ENCODE assay signal across 8 cellular contexts in genomic region chr7:44081266-44081748, GRCh38. TPM values are rescaled to one million over a fixed set of nuclear protein-coding genes. Genes with fewer than 3 reads are reported as not detected.
DNase-seq lines count a peak whose midpoint lies in the region; ATAC-seq, FAIRE-seq and TF ChIP-seq lines count a peak whose summit lies in the region.

No MANE protein-coding gene starts in this region.

- no peaks in the 10 kb centered on the region for H3K9me3 Mint-ChIP-seq in activated naive CD4-positive, alpha-beta T cell treated with anti-CD3 and anti-CD28 coated beads for 36 hours
- no peaks in the 10 kb centered on the region for H3K9me3 Mint-ChIP-seq in activated T-cell treated with anti-CD3 and anti-CD28 coated beads, Interleukin-2, amount 50 U/mL, for 24 hours
- H3K9me3 Mint-ChIP-seq in type B pancreatic cell = no peaks in the 10 kb centered on the region

- CTCF ChIA-PET in activated naive CD4-positive, alpha-beta T cell treated with anti-CD3 and anti-CD28 coated beads for 36 hours (lab: Charles Lee) = interaction anchor here (0.6 to 1.5 kb wide), 9 partner anchors 9 to 159 kb away, joined by 3 to 7 read pairs (median 3); no protein-coding TSS in a partner anchor

- no peaks in the 10 kb centered on the region for H3K79me2 ChIP-seq in keratinocyte (ENCODE audit: control insufficient read depth, insufficient read depth, low read length)

- intact Hi-C loops in activated naive CD4-positive, alpha-beta T cell treated with anti-CD3 and anti-CD28 coated beads for 36 hours (cut with micrococcal nuclease) = loop anchor here (1.0 to 5.0 kb wide), 4 partner anchors 37 to 491 kb away; partner anchors contain the start of genes DBNL, DDX56, POLD2 and UBE2D4

- H3K9me3 ChIP-seq in keratinocyte (ENCODE audit: control insufficient read depth, low read depth, low read length) = no peaks in the 10 kb centered on the region

- H4K20me1 ChIP-seq in keratinocyte (ENCODE audit: control insufficient read depth, extremely low read depth, insufficient read depth, low read length) = no peaks in the 10 kb centered on the region

- dilution Hi-C loops in keratinocyte (cut with MboI; ENCODE audit: extremely low pct_ligation_motif_present, low sequenced_read_pairs) = no loop called here

- ATAC-seq in GM19351 (IDR thresholded peaks at IDR 0.05; ENCODE audit: unreplicated experiment) (no peak), HG02970 (IDR thresholded peaks at IDR 0.05; ENCODE audit: low FRiP score, unreplicated experiment) (no peak)

- peak overlapping the region; percentile 77 for H3K4me2 ChIP-seq in keratinocyte (ENCODE audit: control insufficient read depth, extremely low read depth, insufficient read depth, low read depth, low read length)

- H3K4me3 Mint-ChIP-seq in activated naive CD4-positive, alpha-beta T cell treated with anti-CD3 and anti-CD28 coated beads for 36 hours = peak overlapping the region; percentile 79
- H3K4me3 Mint-ChIP-seq in activated T-cell treated with anti-CD3 and anti-CD28 coated beads, Interleukin-2, amount 50 U/mL, for 24 hours = peak overlapping the region; percentile 87
- peak overlapping the region; percentile 91 for H3K4me3 Mint-ChIP-seq in type B pancreatic cell

- no peak for TF ChIP-seq CTCF in keratinocyte (optimal IDR thresholded peaks at IDR 0.05 in 1 of 3, IDR thresholded peaks at IDR 0.05 in 1 of 3, conservative IDR thresholded peaks at IDR 0.05 in 1 of 3; ENCODE audit: extremely low read depth in 1 of 3, insufficient read depth in 2 of 3, low read length in 3 of 3)
- no peak for TF ChIP-seq CTCF in type B pancreatic cell (conservative IDR thresholded peaks at IDR 0.05)

- H3K4me3 ChIP-seq in keratinocyte (ENCODE audit: control insufficient read depth in 2 of 3, extremely low read depth in 1 of 3, insufficient read depth in 2 of 3, low read depth in 1 of 3, low read length in 3 of 3) = peak overlapping the region; percentile 49 to 81 (median 78)

- H3K4me1 ChIP-seq in keratinocyte (ENCODE audit: control insufficient read depth, extremely low read depth, insufficient read depth, low read length) = peaks cover 3% of the 10 kb centered on the region

- H3K9me1 ChIP-seq in keratinocyte (ENCODE audit: control insufficient read depth, extremely low read depth, insufficient read depth, low read length) = no peaks in the 10 kb centered on the region

- peaks cover 32% of the 10 kb centered on the region for H3K4me1 Mint-ChIP-seq in activated naive CD4-positive, alpha-beta T cell treated with anti-CD3 and anti-CD28 coated beads for 36 hours (ENCODE audit: low read depth)
- peaks cover 53% of the 10 kb centered on the region for H3K4me1 Mint-ChIP-seq in activated T-cell treated with anti-CD3 and anti-CD28 coated beads, Interleukin-2, amount 50 U/mL, for 24 hours (ENCODE audit: low read depth)
- H3K4me1 Mint-ChIP-seq in type B pancreatic cell (ENCODE audit: unreplicated experiment) = peaks cover 7% of the 10 kb centered on the region

- peaks cover 6 to 25% of the 10 kb centered on the region in 2 experiments for H3K36me3 ChIP-seq in keratinocyte (ENCODE audit: control insufficient read depth in 2 of 2, extremely low read depth in 1 of 2, insufficient read depth in 2 of 2, low read length in 2 of 2)

- H3K27me3 Mint-ChIP-seq in activated naive CD4-positive, alpha-beta T cell treated with anti-CD3 and anti-CD28 coated beads for 36 hours (ENCODE audit: low read depth) = no peaks in the 10 kb centered on the region
- no peaks in the 10 kb centered on the region for H3K27me3 Mint-ChIP-seq in activated T-cell treated with anti-CD3 and anti-CD28 coated beads, Interleukin-2, amount 50 U/mL, for 24 hours
- H3K27me3 Mint-ChIP-seq in type B pancreatic cell = no peaks in the 10 kb centered on the region

- H3K36me3 Mint-ChIP-seq in activated naive CD4-positive, alpha-beta T cell treated with anti-CD3 and anti-CD28 coated beads for 36 hours (ENCODE audit: low read depth) = peaks cover 27% of the 10 kb centered on the region
- peaks cover 59% of the 10 kb centered on the region for H3K36me3 Mint-ChIP-seq in activated T-cell treated with anti-CD3 and anti-CD28 coated beads, Interleukin-2, amount 50 U/mL, for 24 hours (ENCODE audit: low read depth)
- no peaks in the 10 kb centered on the region for H3K36me3 Mint-ChIP-seq in type B pancreatic cell

- H3K27me3 ChIP-seq in keratinocyte (ENCODE audit: control insufficient read depth, extremely low read depth, insufficient read depth, low read length) = no peaks in the 10 kb centered on the region

- H2AFZ ChIP-seq in keratinocyte (ENCODE audit: control insufficient read depth, low read length) = no peak overlapping the region

- no peak overlapping the region for H3K9ac ChIP-seq in keratinocyte (ENCODE audit: control insufficient read depth, extremely low read depth, insufficient read depth, low read length)

- no peak overlapping the region for H3K27ac ChIP-seq in keratinocyte (ENCODE audit: control insufficient read depth, insufficient read depth, low read length)

- peak overlapping the region; percentile 93 for H3K27ac Mint-ChIP-seq in activated naive CD4-positive, alpha-beta T cell treated with anti-CD3 and anti-CD28 coated beads for 36 hours
- peak overlapping the region; percentile 92 for H3K27ac Mint-ChIP-seq in activated T-cell treated with anti-CD3 and anti-CD28 coated beads, Interleukin-2, amount 50 U/mL, for 24 hours
- H3K27ac Mint-ChIP-seq in type B pancreatic cell = no peak overlapping the region

- no peak for FAIRE-seq in keratinocyte (lab: Jason Lieb, UNC)

- DNase-seq in activated naive CD4-positive, alpha-beta T cell treated with anti-CD3 and anti-CD28 coated beads for 36 hours = peak; percentile 57
- no peak for DNase-seq in activated naive CD4-positive, alpha-beta T cell treated with anti-CD3 and anti-CD28 coated beads, Interleukin-2, amount 50 U/mL, for 16 hours
- DNase-seq in activated T-cell treated with anti-CD3 and anti-CD28 coated beads, Interleukin-2, amount 50 U/mL, for 24 hours = peak; percentile 64
- DNase-seq in keratinocyte (ENCODE audit: low read depth, low spot score) = no peak
- DNase-seq in type B pancreatic cell (ENCODE audit: extremely low spot score, unreplicated experiment) = no peak
- no peak for DNase-seq in UCSD-AML1 (lab: John Stamatoyannopoulos, UW; ENCODE audit: unreplicated experiment)

RNA-seq across cellular contexts. Expression of gene POLM, which starts 1.0 kb away (rescaled TPM):
- 10 to 100 TPM; 27.1 to 29.4 TPM for total RNA-seq in activated naive CD4-positive, alpha-beta T cell treated with anti-CD3 and anti-CD28 coated beads for 36 hours
- polyA plus RNA-seq in keratinocyte = 4.7 to 5.9 TPM (median 4.8 TPM) in 3 replicates
- 6.3 TPM for polyA plus RNA-seq in keratinocyte (2011; ENCODE audit: low read depth)
- 1.9 and 2.5 TPM in 2 replicates for polyA plus RNA-seq in keratinocyte (2011; cell fraction: cytosol; rRNA removed)
- polyA plus RNA-seq in keratinocyte (2011; cell fraction: nucleus; rRNA removed) = 18.7 and 21.0 TPM in 2 replicates
- 5.4 and 6.7 TPM in 2 replicates for polyA plus RNA-seq in keratinocyte (2012; ENCODE audit: low replicate concordance)
- 5.9 to 6.6 TPM (median 6.6 TPM) in 3 replicates for polyA minus RNA-seq in keratinocyte
- 3.3 TPM for polyA minus RNA-seq in keratinocyte (2011; cell fraction: cytosol; rRNA and poly(A)+ RNA removed)
- polyA minus RNA-seq in keratinocyte (2011; cell fraction: nucleus; rRNA and poly(A)+ RNA removed) = 8.0 and 9.4 TPM in 2 replicates
- 25.2 and 27.2 TPM in 2 replicates for total RNA-seq in type B pancreatic cell (ENCODE audit: low replicate concordance)

RNA-seq across cellular contexts. Expression of gene PGAM2, which starts 15.9 kb away (rescaled TPM):
- under 1 TPM in 1 of 2 experiments, not detected in 1; 0.24 TPM for total RNA-seq in activated naive CD4-positive, alpha-beta T cell treated with anti-CD3 and anti-CD28 coated beads for 36 hours
- polyA plus RNA-seq in keratinocyte = not detected in 3 replicates
- polyA plus RNA-seq in keratinocyte (2011; ENCODE audit: low read depth) = not detected
- polyA plus RNA-seq in keratinocyte (2011; cell fraction: cytosol; rRNA removed) = not detected in 2 replicates
- polyA plus RNA-seq in keratinocyte (2011; cell fraction: nucleus; rRNA removed) = not detected in 2 replicates
- polyA plus RNA-seq in keratinocyte (2012; ENCODE audit: low replicate concordance) = 0.30 TPM in 1 of 2 replicates, not detected in the other
- not detected in 3 replicates for polyA minus RNA-seq in keratinocyte
- not detected for polyA minus RNA-seq in keratinocyte (2011; cell fraction: cytosol; rRNA and poly(A)+ RNA removed)
- polyA minus RNA-seq in keratinocyte (2011; cell fraction: nucleus; rRNA and poly(A)+ RNA removed) = not detected in 2 replicates
- 0.57 and 0.72 TPM in 2 replicates for total RNA-seq in type B pancreatic cell (ENCODE audit: low replicate concordance)

RNA-seq across cellular contexts. Expression of gene AEBP1, which starts 22.8 kb away (rescaled TPM):
- 10 to 100 TPM; 10.1 to 10.8 TPM for total RNA-seq in activated naive CD4-positive, alpha-beta T cell treated with anti-CD3 and anti-CD28 coated beads for 36 hours
- polyA plus RNA-seq in keratinocyte = 0.03 to 0.18 TPM (median 0.03 TPM) in 3 replicates
- 0.27 TPM for polyA plus RNA-seq in keratinocyte (2011; ENCODE audit: low read depth)
- 0.06 and 0.08 TPM in 2 replicates for polyA plus RNA-seq in keratinocyte (2011; cell fraction: cytosol; rRNA removed)
- polyA plus RNA-seq in keratinocyte (2011; cell fraction: nucleus; rRNA removed) = 0.14 and 0.25 TPM in 2 replicates
- 0.24 and 0.34 TPM in 2 replicates for polyA plus RNA-seq in keratinocyte (2012; ENCODE audit: low replicate concordance)
- polyA minus RNA-seq in keratinocyte = 0.06 to 0.13 TPM in 2 of 3 replicates, not detected in the other
- polyA minus RNA-seq in keratinocyte (2011; cell fraction: cytosol; rRNA and poly(A)+ RNA removed) = not detected
- polyA minus RNA-seq in keratinocyte (2011; cell fraction: nucleus; rRNA and poly(A)+ RNA removed) = 0.16 TPM in 1 of 2 replicates, not detected in the other
- 5.0 and 64.1 TPM in 2 replicates for total RNA-seq in type B pancreatic cell (ENCODE audit: low replicate concordance)

RNA-seq across cellular contexts. Expression of gene DBNL, which starts 36.8 kb away (rescaled TPM):
- 10 to 100 TPM; 82.3 TPM for total RNA-seq in activated naive CD4-positive, alpha-beta T cell treated with anti-CD3 and anti-CD28 coated beads for 36 hours
- polyA plus RNA-seq in keratinocyte = 76.1 to 107 TPM (median 88.4 TPM) in 3 replicates
- polyA plus RNA-seq in keratinocyte (2011; ENCODE audit: low read depth) = 29.4 TPM
- polyA plus RNA-seq in keratinocyte (2011; cell fraction: cytosol; rRNA removed) = 77.6 and 112 TPM in 2 replicates
- 116 and 137 TPM in 2 replicates for polyA plus RNA-seq in keratinocyte (2011; cell fraction: nucleus; rRNA removed)
- 32.5 and 115 TPM in 2 replicates for polyA plus RNA-seq in keratinocyte (2012; ENCODE audit: low replicate concordance)
- polyA minus RNA-seq in keratinocyte = 106 to 202 TPM (median 106 TPM) in 3 replicates
- 93.0 TPM for polyA minus RNA-seq in keratinocyte (2011; cell fraction: cytosol; rRNA and poly(A)+ RNA removed)
- polyA minus RNA-seq in keratinocyte (2011; cell fraction: nucleus; rRNA and poly(A)+ RNA removed) = 38.6 and 49.6 TPM in 2 replicates
- 62.8 and 71.7 TPM in 2 replicates for total RNA-seq in type B pancreatic cell (ENCODE audit: low replicate concordance)

RNA-seq across cellular contexts. Expression of gene POLD2, which starts 42.0 kb away (rescaled TPM):
- 100 to 1,000 TPM; 261 to 270 TPM for total RNA-seq in activated naive CD4-positive, alpha-beta T cell treated with anti-CD3 and anti-CD28 coated beads for 36 hours
- polyA plus RNA-seq in keratinocyte = 140 to 158 TPM (median 152 TPM) in 3 replicates
- 51.7 TPM for polyA plus RNA-seq in keratinocyte (2011; ENCODE audit: low read depth)
- 112 and 180 TPM in 2 replicates for polyA plus RNA-seq in keratinocyte (2011; cell fraction: cytosol; rRNA removed)
- polyA plus RNA-seq in keratinocyte (2011; cell fraction: nucleus; rRNA removed) = 78.5 and 91.9 TPM in 2 replicates
- 90.4 and 165 TPM in 2 replicates for polyA plus RNA-seq in keratinocyte (2012; ENCODE audit: low replicate concordance)
- polyA minus RNA-seq in keratinocyte = 77.2 to 216 TPM (median 100.0 TPM) in 3 replicates
- polyA minus RNA-seq in keratinocyte (2011; cell fraction: cytosol; rRNA and poly(A)+ RNA removed) = 81.9 TPM
- polyA minus RNA-seq in keratinocyte (2011; cell fraction: nucleus; rRNA and poly(A)+ RNA removed) = 19.7 and 33.3 TPM in 2 replicates
- 122 and 142 TPM in 2 replicates for total RNA-seq in type B pancreatic cell (ENCODE audit: low replicate concordance)

Comparison
In these comparisons a context has a peak if more than half of its experiments do, and no peak if none do; other contexts are left out.
1. DNase-seq: peak in activated naive CD4-positive, alpha-beta T cell treated with anti-CD3 and anti-CD28 coated beads for 36 hours (single experiment) and activated T-cell treated with anti-CD3 and anti-CD28 coated beads, Interleukin-2, amount 50 U/mL, for 24 hours (single experiment); none in activated naive CD4-positive, alpha-beta T cell treated with anti-CD3 and anti-CD28 coated beads, Interleukin-2, amount 50 U/mL, for 16 hours (single experiment), keratinocyte (single experiment), type B pancreatic cell (single experiment) and UCSD-AML1 (single experiment).
2. Peak in every context shown above with its lines, with median percentiles within 50 percentile points of each other: H3K4me3 Mint-ChIP-seq.